ENCODE assay signal across 8 cellular contexts in genomic region chr16:79089735-79090284, GRCh38.
DNase-seq lines count a peak whose midpoint lies in the region; FAIRE-seq and TF ChIP-seq lines count a peak whose summit lies in the region.

No MANE protein-coding gene starts in this region.

- H4K20me1 ChIP-seq in BLaER1 treated with 17β-estradiol and CSF1 and Interleukin-3, amounts not matched to agents 10 nM and 100 nM: peaks cover 0 to 32% (median 7%) of the 10 kb centered on the region in 11 experiments; a peak in 7 of 22 replicates

- DNase-seq in HT1080 (ENCODE audit: low read depth): peak; percentile 53
- DNase-seq in activated T-cell treated with anti-CD3 and anti-CD28 coated beads for 48 hours (ENCODE audit: low read depth): peak; percentile 41
- no peak for DNase-seq in dedifferentiated amniotic fluid mesenchymal stem cell (ENCODE audit: extremely low spot score)
- no peak for DNase-seq in NCI-H2107 treated with DMSO at 0.1 percent for 48 hours (lab: John Stamatoyannopoulos, UW; ENCODE audit: unreplicated experiment)
- DNase-seq in NCI-H187 treated with DMSO at 0.1 percent for 48 hours (lab: John Stamatoyannopoulos, UW): no peak
- no peak for DNase-seq in urothelium cell line (ENCODE audit: low spot score)

- TF ChIP-seq CTCF in neutrophil (IDR thresholded peaks at IDR 0.05): no peak

- peak overlapping the region; percentile 86 to 98 (median 91) for H3K4me2 ChIP-seq in BLaER1 treated with 17β-estradiol and CSF1 and Interleukin-3, amounts not matched to agents 10 nM and 100 nM

- no peaks in the 10 kb centered on the region for H3K36me3 ChIP-seq in BLaER1 treated with 17β-estradiol and CSF1 and Interleukin-3, amounts not matched to agents 10 nM and 100 nM
- H3K36me3 ChIP-seq in neutrophil: no peaks in the 10 kb centered on the region

- H3K27ac ChIP-seq in BLaER1 treated with 17β-estradiol and CSF1 and Interleukin-3, amounts not matched to agents 10 nM and 100 nM: peak overlapping the region in 9 of 11 experiments; percentile 23 to 77 (median 61); a peak in 18 of 22 replicates
- H3K27ac ChIP-seq in neutrophil: peak overlapping the region; percentile 63

- H3K9me3 ChIP-seq in BLaER1 treated with 17β-estradiol and CSF1 and Interleukin-3, amounts not matched to agents 10 nM and 100 nM (replicated peaks in 1 of 11): no peaks in the 10 kb centered on the region
- no peaks in the 10 kb centered on the region for H3K9me3 ChIP-seq in neutrophil

- no peak for FAIRE-seq in urothelium cell line (lab: Jason Lieb, UNC)

- H3K4me1 ChIP-seq in BLaER1 treated with 17β-estradiol and CSF1 and Interleukin-3, amounts not matched to agents 10 nM and 100 nM: peaks cover 53 to 66% (median 61%) of the 10 kb centered on the region in 10 experiments
- H3K4me1 ChIP-seq in neutrophil (ENCODE audit: control insufficient read depth in 1 of 2, insufficient read depth in 1 of 2, low read depth in 1 of 2, low read length in 1 of 2): peaks cover 55 to 56% of the 10 kb centered on the region in 2 experiments

- H3K4me3 ChIP-seq in BLaER1 treated with 17β-estradiol and CSF1 and Interleukin-3, amounts not matched to agents 10 nM and 100 nM: peak overlapping the region; percentile 23 to 60 (median 40); a peak in 15 of 20 replicates
- peak overlapping the region; percentile 50 to 52 for H3K4me3 ChIP-seq in neutrophil (ENCODE audit: low read depth in 1 of 2, low read length in 1 of 2)

- H3K27me3 ChIP-seq in BLaER1 treated with 17β-estradiol and CSF1 and Interleukin-3, amounts not matched to agents 10 nM and 100 nM: peaks cover 0 to 59% (median 20%) of the 10 kb centered on the region in 11 experiments; a peak in 13 of 22 replicates
- H3K27me3 ChIP-seq in neutrophil: no peaks in the 10 kb centered on the region

- peak overlapping the region in 9 of 11 experiments; percentile 8 to 64 (median 38); a peak in 15 of 22 replicates for H3K9ac ChIP-seq in BLaER1 treated with 17β-estradiol and CSF1 and Interleukin-3, amounts not matched to agents 10 nM and 100 nM

Comparison
In these comparisons a context has a peak if more than half of its experiments do, and no peak if none do; other contexts are left out.
1. DNase-seq: peak in HT1080 (single experiment) and activated T-cell treated with anti-CD3 and anti-CD28 coated beads for 48 hours (single experiment); none in dedifferentiated amniotic fluid mesenchymal stem cell (single experiment), NCI-H2107 treated with DMSO at 0.1 percent for 48 hours (single experiment), NCI-H187 treated with DMSO at 0.1 percent for 48 hours (single experiment) and urothelium cell line (single experiment).